ENCODE assay signal across 8 cellular contexts in genomic region chr13:50910483-50910805, GRCh38. TPM values are rescaled to one million over a fixed set of nuclear protein-coding genes. Genes with fewer than 3 reads are reported as not detected.
A peak's percentile ranks its signal among the peaks of the same experiment; 100 is the strongest.
DNase-seq lines count a peak whose midpoint lies in the region; ATAC-seq and TF ChIP-seq lines count a peak whose summit lies in the region.

No MANE protein-coding gene starts in this region.

- CTCF ChIA-PET in AG04450 (lab: Charles Lee) = no interaction called here

- H3K9me3 ChIP-seq in AG04450 (ENCODE audit: control insufficient read depth, insufficient read depth, low read length) (no peaks in the 10 kb centered on the region), adipocyte (ENCODE audit: control insufficient read depth, low read length) (no peaks in the 10 kb centered on the region), right cardiac atrium (ENCODE audit: control insufficient read depth, low read length) (no peaks in the 10 kb centered on the region), psoas muscle (no peaks in the 10 kb centered on the region)

- intact Hi-C loops in right cardiac atrium (cut with DNase I) (loop anchor here in 3 of 4 donors (5.0 to 10.0 kb wide), 3 partner anchors 376 to 936 kb away; no protein-coding TSS in a partner anchor), psoas muscle (cut with DNase I) (loop anchor here (5.0 to 10.0 kb wide), 4 partner anchors 373 to 973 kb away; partner anchors contain the start of gene SPRYD7 (in 1 of the 2))

- H3K27ac ChIP-seq in AG04450 (ENCODE audit: low read depth, low read length) (peak overlapping the region; percentile 69), right cardiac atrium (ENCODE audit: low read length) (peak overlapping the region; percentile 91), psoas muscle (peak overlapping the region; percentile 81)

- H3K4me3 ChIP-seq in AG04450 (ENCODE audit: low read depth, low read length) (peak overlapping the region; percentile 64), GM12875 (ENCODE audit: low read depth, low read length) (peak overlapping the region; percentile 93), adipocyte (ENCODE audit: low read length) (peak overlapping the region; percentile 92), right cardiac atrium (ENCODE audit: low read length) (peak overlapping the region; percentile 99), psoas muscle (peak overlapping the region; percentile 76)

- peak; percentile 54 to 55 for ATAC-seq in right cardiac atrium
- peak; percentile 53 to 65 (median 60) for ATAC-seq in psoas muscle

- H3K9ac ChIP-seq in adipocyte (ENCODE audit: low read length) = peak overlapping the region; percentile 95

- H3K4me1 ChIP-seq in adipocyte (ENCODE audit: control insufficient read depth, insufficient read depth, low read length) (peaks cover 28% of the 10 kb centered on the region), right cardiac atrium (ENCODE audit: control insufficient read depth, insufficient read depth, low read length) (peaks cover 4% of the 10 kb centered on the region), psoas muscle (no peaks in the 10 kb centered on the region)

- TF ChIP-seq CTCF in AG04450 (IDR thresholded peaks at IDR 0.05; ENCODE audit: low read depth, low read length) (no peak), GM12875 (IDR thresholded peaks at IDR 0.05; ENCODE audit: borderline replicate concordance, insufficient read depth, low read depth, low read length) (no peak), psoas muscle (IDR thresholded peaks at IDR 0.05) (no peak)

- H3K27me3 ChIP-seq in AG04450 (ENCODE audit: control insufficient read depth, insufficient read depth, low read length) = no peaks in the 10 kb centered on the region
- no peaks in the 10 kb centered on the region for H3K27me3 ChIP-seq in adipocyte (replicated peaks; ENCODE audit: control insufficient read depth, insufficient read depth, low read length)
- no peaks in the 10 kb centered on the region for H3K27me3 ChIP-seq in right cardiac atrium (ENCODE audit: control insufficient read depth, insufficient read depth)
- H3K27me3 ChIP-seq in psoas muscle (ENCODE audit: insufficient read depth in 3 of 3, low read length in 2 of 3) = no peaks in the 10 kb centered on the region

- H3K36me3 ChIP-seq in adipocyte (ENCODE audit: control insufficient read depth, insufficient read depth, low read length, severe bottlenecking) (no peaks in the 10 kb centered on the region), psoas muscle (ENCODE audit: insufficient read depth in 1 of 2, low read depth in 1 of 2) (no peaks in the 10 kb centered on the region)

- DNase-seq in AG04450 (ENCODE audit: low read depth, low spot score) (no peak), MV-4-11 (lab: John Stamatoyannopoulos, UW) (peak; percentile 72), adipocyte (ENCODE audit: low read depth) (peak; percentile 61), right cardiac atrium (peak in 1 of 3 donors; percentile 70), psoas muscle (no peak), HPDE6-E6E7 (ENCODE audit: extremely low spot score) (no peak)
- no peak for DNase-seq in activated effector memory CD4-positive, alpha-beta T cell treated with anti-CD3 and anti-CD28 coated beads, Interleukin-2, amount 50 U/mL, for 16 hours

- POLR2A ChIA-PET in AG04450 (lab: Yijun Ruan, JAX) = no interaction called here

- WGBS in right cardiac atrium = under 1% methylated on average over 13 of the region's 13 CpGs
- 1 to 4% (median 1%) methylated on average over 13 of the region's 13 CpGs for WGBS in psoas muscle, 3 donors

RNA-seq across cellular contexts. Expression of gene RNASEH2B, which starts 0.9 kb away (rescaled TPM):
- 22.2 and 31.9 TPM in 2 replicates for polyA plus RNA-seq in AG04450 (2011; rRNA removed)
- 10.1 and 17.5 TPM in 2 replicates for polyA minus RNA-seq in AG04450 (2011; rRNA and poly(A)+ RNA removed)
- 10 to 100 TPM; 47.3 to 58.0 (median 49.9) TPM for total RNA-seq in right cardiac atrium
- 45.3 TPM for polyA plus RNA-seq in right cardiac atrium
- 10 to 100 TPM; 10.6 to 20.7 (median 17.1) TPM for total RNA-seq in psoas muscle
- 10 to 100 TPM; 10.7 to 18.3 (median 11.6) TPM for polyA plus RNA-seq in psoas muscle

Comparison
In these comparisons a context has a peak if more than half of its experiments do, and no peak if none do; other contexts are left out.
1. DNase-seq: peak in MV-4-11 (single experiment) and adipocyte (single experiment); none in AG04450 (single experiment), psoas muscle (0 of 2), activated effector memory CD4-positive, alpha-beta T cell treated with anti-CD3 and anti-CD28 coated beads, Interleukin-2, amount 50 U/mL, for 16 hours (single experiment) and HPDE6-E6E7 (single experiment).
2. Peak in every context shown above with its lines, with median percentiles within 50 percentile points of each other: H3K27ac ChIP-seq and H3K4me3 ChIP-seq.